Comparison of ENCODE assay signal across 1 cellular context in genomic region chr18:23694642-23695430, GRCh38.
TF ChIP-seq lines count a peak whose summit lies in the region.

No MANE protein-coding gene starts in this region.

TF ChIP-seq in endothelial cell of umbilical vein, 7 proteins besides CTCF, POLR2A, EP300 and RAD21 (continued from another document):
- TF ChIP-seq MAX (IDR thresholded peaks at IDR 0.05; ENCODE audit: insufficient read depth, insufficient read length) = no peak
- no peak for TF ChIP-seq JUN (IDR thresholded peaks at IDR 0.05; ENCODE audit: borderline replicate concordance, insufficient read depth, insufficient read length, low read depth)
- TF ChIP-seq POLR2AphosphoS5 (IDR thresholded peaks at IDR 0.05; ENCODE audit: insufficient read depth, low read depth, low read length) = no peak
- no peak for TF ChIP-seq FOS (IDR thresholded peaks at IDR 0.05; ENCODE audit: borderline replicate concordance, insufficient read depth, low read length)
TF ChIP-seq in endothelial cell of umbilical vein: peak in this region for 0.
